ENCODE assay signal across 24 cellular contexts in the genomic region with DNA sequence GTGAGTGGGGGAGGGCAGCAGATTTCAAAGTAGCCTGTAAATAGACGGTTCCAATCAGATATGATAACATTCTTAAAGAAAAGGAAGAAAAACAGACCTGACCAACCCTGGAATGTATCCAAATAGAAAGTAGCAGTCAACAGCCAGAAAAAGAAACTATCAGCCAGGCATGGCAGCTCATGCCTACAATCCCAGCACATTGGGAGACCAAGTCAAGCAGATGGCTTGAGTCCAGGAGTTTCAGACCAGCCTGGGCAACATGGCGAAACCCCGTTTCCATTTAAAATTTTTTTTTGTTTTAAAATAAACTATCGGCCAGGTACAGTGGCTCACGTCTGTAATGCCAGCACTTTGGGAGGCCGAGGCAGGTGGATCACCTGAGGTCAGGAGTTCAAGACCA.
"Had no signal": no experiment of that assay in that cellular context is flagged by ENCODE, and none has a peak within 500 bp of the region (broad histone marks: within the 10 kb centered on the region; RNA-seq: fewer than 3 reads in every experiment).

No MANE protein-coding gene starts in this region.

- H3K9me3 ChIP-seq: esophagus squamous epithelium, gastroesophageal sphincter, heart right ventricle, left lung, lower lobe of right lung, mucosa of descending colon had no signal

- H3K4me3 ChIP-seq: coronary artery, dorsolateral prefrontal cortex, esophagus squamous epithelium, gastroesophageal sphincter, heart right ventricle, left lung, lower lobe of right lung, mucosa of descending colon had no signal

- ATAC-seq: esophagus mucosa, foreskin keratinocyte, gastroesophageal sphincter, heart right ventricle, left cardiac atrium, left lung, left ventricle myocardium superior, lower lobe of right lung, mucosa of descending colon had no signal

- H3K27ac ChIP-seq: coronary artery, dorsolateral prefrontal cortex, epithelial cell of prostate, esophagus squamous epithelium, foreskin keratinocyte, gastroesophageal sphincter, heart right ventricle, left lung, lower lobe of right lung had no signal

- DNase-seq: dermis blood vessel endothelial cell; dorsolateral prefrontal cortex; effector CD4-positive, alpha-beta T cell; effector memory CD4-positive, alpha-beta T cell; erythroblast; esophagus squamous epithelium; foreskin keratinocyte; heart right ventricle; hippocampal formation; left cardiac atrium; left lung; left ventricle myocardium superior; lower lobe of right lung; mesenchymal stem cell; mucosa of descending colon; naive B cell had no signal

- H3K4me1 ChIP-seq: esophagus squamous epithelium, foreskin keratinocyte, gastroesophageal sphincter, heart right ventricle, left lung, lower lobe of right lung had no signal

- FAIRE-seq: colon, frontal cortex, islet of Langerhans, keratinocyte had no signal

- H3K27me3 ChIP-seq: esophagus squamous epithelium, foreskin keratinocyte, gastroesophageal sphincter, heart right ventricle, left lung had no signal
